ENCODE assay signal across 8 cellular contexts in genomic region chr7:21355406-21355874, GRCh38.
DNase-seq lines count a peak whose midpoint lies in the region; ATAC-seq and TF ChIP-seq lines count a peak whose summit lies in the region.

No MANE protein-coding gene starts in this region.

- peak overlapping the region; percentile 5 to 74 (median 44) for H3K4me3 Mint-ChIP-seq in CD4-positive, CD25-positive, alpha-beta regulatory T cell
- peak overlapping the region; percentile 45 for H3K4me3 Mint-ChIP-seq in activated CD8-positive, alpha-beta T cell treated with anti-CD3 and anti-CD28 coated beads, Interleukin-2, amount 10 ng/mL, durations not matched to agents 7 days and 5 days

- peak; percentile 24 to 94 (median 73) for DNase-seq in CD4-positive, CD25-positive, alpha-beta regulatory T cell
- peak; percentile 84 for DNase-seq in activated CD8-positive, alpha-beta T cell treated with anti-CD3 and anti-CD28 coated beads, Interleukin-2, amount 10 ng/mL, durations not matched to agents 7 days and 5 days
- peak; percentile 13 to 38 (median 36) for DNase-seq in stimulated activated CD4-positive, alpha-beta T cell treated with anti-CD3 and anti-CD28 coated beads, TNF-alpha, amount 100 ng/mL, for 24 hours (ENCODE audit: low read depth in 3 of 3)
- DNase-seq in NCI-H2081 treated with DMSO at 0.1 percent for 48 hours (lab: John Stamatoyannopoulos, UW), result no peak
- DNase-seq in PC-3, result no peak
- no peak for DNase-seq in RWPE1 (ENCODE audit: low spot score)

- no peaks in the 10 kb centered on the region for H3F3A ChIP-seq in PC-3 (ENCODE audit: low read length, unreplicated experiment)

- H3K9me3 Mint-ChIP-seq in CD4-positive, CD25-positive, alpha-beta regulatory T cell, result peaks cover 0 to 2% (median 0%) of the 10 kb centered on the region in 7 donors
- peaks cover 5% of the 10 kb centered on the region for H3K9me3 Mint-ChIP-seq in activated CD8-positive, alpha-beta T cell treated with anti-CD3 and anti-CD28 coated beads, Interleukin-2, amount 10 ng/mL, durations not matched to agents 7 days and 5 days (ENCODE audit: insufficient read depth)

- peak; percentile 71 to 74 for ATAC-seq in CD4-positive, CD25-positive, alpha-beta regulatory T cell (ENCODE audit: low read depth in 2 of 2)
- peak; percentile 79 for ATAC-seq in GM19455 (IDR thresholded peaks at IDR 0.05; ENCODE audit: unreplicated experiment)
- peak; percentile 65 for ATAC-seq in HG03469 (IDR thresholded peaks at IDR 0.05; ENCODE audit: unreplicated experiment)
- peak; percentile 75 for ATAC-seq in activated CD8-positive, alpha-beta T cell treated with anti-CD3 and anti-CD28 coated beads, Interleukin-2, amount 10 ng/mL, durations not matched to agents 7 days and 5 days
- no peak for ATAC-seq in PC-3

- TF ChIP-seq CTCF in PC-3 (conservative IDR thresholded peaks at IDR 0.05; ENCODE audit: low read depth, low read length), result no peak
- TF ChIP-seq CTCF in RWPE1 (conservative IDR thresholded peaks at IDR 0.05; ENCODE audit: low read depth), result no peak

- H3K4me2 ChIP-seq in PC-3 (ENCODE audit: low read length), result no peak overlapping the region

- no peaks in the 10 kb centered on the region for H3K27me3 Mint-ChIP-seq in CD4-positive, CD25-positive, alpha-beta regulatory T cell
- no peaks in the 10 kb centered on the region for H3K27me3 Mint-ChIP-seq in activated CD8-positive, alpha-beta T cell treated with anti-CD3 and anti-CD28 coated beads, Interleukin-2, amount 10 ng/mL, durations not matched to agents 7 days and 5 days (ENCODE audit: low read depth)

- peaks cover 81% of the 10 kb centered on the region for H3K4me1 ChIP-seq in CD4-positive, CD25-positive, alpha-beta regulatory T cell (ENCODE audit: control insufficient read depth, insufficient read depth, low read length, poor library complexity, severe bottlenecking)
- no peaks in the 10 kb centered on the region for H3K4me1 ChIP-seq in PC-3 (ENCODE audit: insufficient read depth, low read length)

- H3K4me3 ChIP-seq in CD4-positive, CD25-positive, alpha-beta regulatory T cell (ENCODE audit: low read depth, low read length), result peak overlapping the region; percentile 77
- no peak overlapping the region for H3K4me3 ChIP-seq in PC-3 (ENCODE audit: low read length)

- peaks cover 32 to 84% (median 68%) of the 10 kb centered on the region in 4 donors for H3K4me1 Mint-ChIP-seq in CD4-positive, CD25-positive, alpha-beta regulatory T cell
- H3K4me1 Mint-ChIP-seq in activated CD8-positive, alpha-beta T cell treated with anti-CD3 and anti-CD28 coated beads, Interleukin-2, amount 10 ng/mL, durations not matched to agents 7 days and 5 days (ENCODE audit: low read depth), result peaks cover 89% of the 10 kb centered on the region

- no peak overlapping the region for H3K9ac ChIP-seq in PC-3 (ENCODE audit: low read length)

- H3K27ac ChIP-seq in CD4-positive, CD25-positive, alpha-beta regulatory T cell (ENCODE audit: insufficient read depth, low read length, poor library complexity, severe bottlenecking), result peak overlapping the region; percentile 75
- no peak overlapping the region for H3K27ac ChIP-seq in PC-3 (ENCODE audit: low read length)
- no peak overlapping the region for H3K27ac ChIP-seq in RWPE1

- POLR2A ChIA-PET in activated CD8-positive, alpha-beta T cell treated with anti-CD3 and anti-CD28 coated beads, Interleukin-2, amount 10 ng/mL, durations not matched to agents 7 days and 5 days (lab: Charles Lee), result interaction anchor here (0.8 to 4.7 kb wide), 3 partner anchors 17 to 73 kb away, joined by 3 to 51 read pairs (median 6); partner anchors contain the start of gene SP4
- POLR2A ChIA-PET in PC-3 (lab: Charles Lee; ENCODE audit: unreplicated experiment) (no interaction called here), RWPE1 (lab: Yijun Ruan, JAX; ENCODE audit: low non-redundant PET) (no interaction called here)

- H3K9me3 ChIP-seq in CD4-positive, CD25-positive, alpha-beta regulatory T cell (ENCODE audit: control insufficient read depth in 2 of 2, low read length in 2 of 2), result no peaks in the 10 kb centered on the region
- no peaks in the 10 kb centered on the region for H3K9me3 ChIP-seq in PC-3 (ENCODE audit: low read length)

- H3K9me2 ChIP-seq in PC-3 (replicated peaks; ENCODE audit: low read length), result no peaks in the 10 kb centered on the region

- H4K20me1 ChIP-seq in PC-3 (ENCODE audit: low read length), result no peaks in the 10 kb centered on the region

- H2AFZ ChIP-seq in PC-3 (ENCODE audit: low read length), result no peak overlapping the region

- H3K79me2 ChIP-seq in PC-3 (ENCODE audit: low read length), result no peaks in the 10 kb centered on the region

- intact Hi-C loops in PC-3 (cut with micrococcal nuclease), result no loop called here

- H3K27me3 ChIP-seq in CD4-positive, CD25-positive, alpha-beta regulatory T cell (ENCODE audit: control insufficient read depth, insufficient read depth, low read length), result no peaks in the 10 kb centered on the region
- H3K27me3 ChIP-seq in PC-3 (ENCODE audit: low read length), result peaks cover 47% of the 10 kb centered on the region

- H3K27ac Mint-ChIP-seq in CD4-positive, CD25-positive, alpha-beta regulatory T cell, result peak overlapping the region; percentile 84 to 93 (median 93)
- peak overlapping the region; percentile 96 for H3K27ac Mint-ChIP-seq in activated CD8-positive, alpha-beta T cell treated with anti-CD3 and anti-CD28 coated beads, Interleukin-2, amount 10 ng/mL, durations not matched to agents 7 days and 5 days

- BruUV-seq in PC-3 (replicated peaks; lab: Mats Ljungman, UMichigan), result no TSS peak

- CTCF ChIA-PET in activated CD8-positive, alpha-beta T cell treated with anti-CD3 and anti-CD28 coated beads, Interleukin-2, amount 10 ng/mL, durations not matched to agents 7 days and 5 days (lab: Charles Lee), result interaction anchor here (0.9 to 1.9 kb wide), 5 partner anchors 17 to 94 kb away, joined by 3 to 7 read pairs (median 3); no protein-coding TSS in a partner anchor
- CTCF ChIA-PET in PC-3 (lab: Charles Lee), result no interaction called here
- CTCF ChIA-PET in RWPE1 (lab: Yijun Ruan, JAX), result interaction anchor here (0.7 kb wide), 1 partner anchor 182 kb away, joined by 3 read pairs; no protein-coding TSS in a partner anchor

- H3K36me3 Mint-ChIP-seq in CD4-positive, CD25-positive, alpha-beta regulatory T cell, result no peaks in the 10 kb centered on the region
- peaks cover 39% of the 10 kb centered on the region for H3K36me3 Mint-ChIP-seq in activated CD8-positive, alpha-beta T cell treated with anti-CD3 and anti-CD28 coated beads, Interleukin-2, amount 10 ng/mL, durations not matched to agents 7 days and 5 days (ENCODE audit: low read depth)

- H3K36me3 ChIP-seq in CD4-positive, CD25-positive, alpha-beta regulatory T cell (ENCODE audit: control insufficient read depth, insufficient read depth, low read length), result no peaks in the 10 kb centered on the region
- H3K36me3 ChIP-seq in PC-3 (ENCODE audit: low read depth, low read length), result no peaks in the 10 kb centered on the region

Comparison
In these comparisons a context has a peak if more than half of its experiments do, and no peak if none do; other contexts are left out.
1. DNase-seq: peak in CD4-positive, CD25-positive, alpha-beta regulatory T cell (3 of 3), activated CD8-positive, alpha-beta T cell treated with anti-CD3 and anti-CD28 coated beads, Interleukin-2, amount 10 ng/mL, durations not matched to agents 7 days and 5 days (single experiment) and stimulated activated CD4-positive, alpha-beta T cell treated with anti-CD3 and anti-CD28 coated beads, TNF-alpha, amount 100 ng/mL, for 24 hours (3 of 3); none in NCI-H2081 treated with DMSO at 0.1 percent for 48 hours (single experiment), PC-3 (single experiment) and RWPE1 (single experiment).